Comparison of ENCODE assay signal across 21 cellular contexts in the genomic region with DNA sequence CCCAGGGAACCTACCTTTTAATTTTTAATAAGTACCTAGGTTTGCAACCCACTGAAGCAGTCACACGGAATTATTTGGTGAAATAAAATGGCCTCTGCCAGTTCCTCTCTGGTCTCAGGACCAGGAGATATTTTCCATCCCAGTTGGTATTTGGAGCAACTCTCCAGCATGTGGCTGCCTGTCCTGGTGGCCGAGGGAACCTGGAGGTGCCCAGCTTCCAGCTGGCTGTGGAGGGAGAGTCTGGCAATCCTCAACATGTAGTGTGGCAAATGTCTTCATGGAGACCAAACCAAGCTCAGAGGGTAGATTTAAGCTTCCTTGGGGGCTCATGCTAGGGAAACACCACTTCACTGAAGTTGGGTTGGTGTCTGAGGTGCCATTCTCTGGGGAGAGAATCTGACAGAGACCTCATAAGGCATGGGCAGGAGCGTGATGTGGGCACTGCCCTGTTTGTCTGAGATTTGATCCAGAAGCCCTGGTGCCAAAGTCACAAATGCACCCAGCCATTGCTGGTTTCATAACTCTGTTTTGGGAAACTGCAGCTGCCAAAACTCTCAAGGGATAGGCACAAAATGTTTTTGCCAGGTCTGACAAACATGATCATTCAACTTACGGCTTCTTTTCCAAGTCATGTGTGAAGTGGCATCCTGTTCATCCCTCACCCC. TPM values are rescaled to one million over a fixed set of nuclear protein-coding genes. Genes with fewer than 3 reads are reported as not detected.
A peak's percentile ranks its signal among the peaks of the same experiment; 100 is the strongest.
DNase-seq lines count a peak whose midpoint lies in the region; ATAC-seq and FAIRE-seq lines count a peak whose summit lies in the region.
"Had no signal": no experiment of that assay in that cellular context is flagged by ENCODE, and none has a peak within 500 bp of the region (broad histone marks: within the 10 kb centered on the region; RNA-seq: fewer than 3 reads in every experiment).

No MANE protein-coding gene starts in this region.

- peak; percentile 2 for ATAC-seq in Right ventricle myocardium superior (ENCODE audit: poor library complexity)
- ATAC-seq in left cardiac atrium, result no peak
- no peak for ATAC-seq in aorta (ENCODE audit: low FRiP score)
- ATAC-seq: natural killer cell treated with Interleukin-12 subunit alpha and Interleukin-12 subunit beta and Interleukin-15 and Interleukin-18, amount 100 ng/mL, for 72 hours had no signal

- no peak for FAIRE-seq in frontal cortex (lab: Jason Lieb, UNC)
- FAIRE-seq: D721Med had no signal

- peak overlapping the region; percentile 22 for H3K27ac ChIP-seq in rectal smooth muscle tissue (ENCODE audit: low read depth, low read length)
- peak overlapping the region; percentile 6 to 37 for H3K27ac ChIP-seq in aorta (ENCODE audit: low read depth in 1 of 2, low read length in 2 of 2)
- H3K27ac ChIP-seq: 22Rv1, KMS-11 had no signal

- H3K4me3 ChIP-seq in rectal smooth muscle tissue (ENCODE audit: low read length) (no peak overlapping the region), aorta (ENCODE audit: low read length in 2 of 2) (no peak overlapping the region)

- no peak overlapping the region for H3K9ac ChIP-seq in rectal smooth muscle tissue (ENCODE audit: low read length)
- H3K9ac ChIP-seq: KMS-11 had no signal

- peaks cover 3% of the 10 kb centered on the region for H3K4me1 ChIP-seq in rectal smooth muscle tissue (ENCODE audit: control insufficient read depth, insufficient read depth, low read length)
- H3K4me1 ChIP-seq in aorta (ENCODE audit: control insufficient read depth in 1 of 2, insufficient read depth in 2 of 2, low read length in 2 of 2), result no peaks in the 10 kb centered on the region
- H3K4me1 ChIP-seq: BE2C had no signal

- DNase-seq in Right ventricle myocardium superior (no peak), left cardiac atrium (no peak), globus pallidus (ENCODE audit: low spot score) (peak; percentile 31), aorta (no peak), frontal cortex (ENCODE audit: low spot score in 2 of 2) (no peak), DMS153 (lab: John Stamatoyannopoulos, UW) (no peak)
- no peak for DNase-seq in stimulated activated CD4-positive, alpha-beta T cell treated with anti-CD3 and anti-CD28 coated beads, Interleukin-4, amount 100 ng/mL, for 1 hour
- DNase-seq: activated CD4-positive, alpha-beta T cell treated with anti-CD3 and anti-CD28 coated beads, Interleukin-2, amount 10 ng/mL, durations not matched to agents 24 days and 14 days; BE2C; HCEC 1CT; NCI-H1048; NCI-H2081 treated with DMSO at 0.1 percent for 48 hours; NCI-H510A; RPMI8226 had no signal

- no peaks in the 10 kb centered on the region for H3K9me3 ChIP-seq in aorta (ENCODE audit: control insufficient read depth, low read length)
- H3K9me3 ChIP-seq: BE2C had no signal

- intact Hi-C loops in Right ventricle myocardium superior (cut with DNase I) (no loop called here), left cardiac atrium (cut with DNase I) (loop anchor here in 1 of 2 donors (5.0 kb wide), 1 partner anchor 83 kb away; no protein-coding TSS in a partner anchor), aorta (cut with DNase I) (loop anchor here (5.0 kb wide), 2 partner anchors 43 to 78 kb away; a partner anchor contains a TSS)

- WGBS in aorta, 2 donors, result 17 to 25% methylated on average over 4 of the region's 4 CpGs

- no peaks in the 10 kb centered on the region for H3K27me3 ChIP-seq in rectal smooth muscle tissue (ENCODE audit: control insufficient read depth, insufficient read depth, low read length)
- H3K27me3 ChIP-seq in aorta (ENCODE audit: control insufficient read depth in 1 of 2, insufficient read depth in 2 of 2, low read length in 1 of 2), result no peaks in the 10 kb centered on the region
- H3K27me3 ChIP-seq: BE2C had no signal

- H3K36me3 ChIP-seq in rectal smooth muscle tissue (ENCODE audit: control insufficient read depth, insufficient read depth, low read length), result no peaks in the 10 kb centered on the region
- no peaks in the 10 kb centered on the region for H3K36me3 ChIP-seq in aorta (ENCODE audit: control insufficient read depth in 1 of 2, insufficient read depth in 2 of 2, low read length in 1 of 2)
- H3K36me3 ChIP-seq: BE2C had no signal

RNA-seq across cellular contexts. Expression of a gene that starts 2.8 kb away (rescaled TPM):
- 105 TPM for total RNA-seq in Right ventricle myocardium superior
- total RNA-seq in left cardiac atrium, result 100 to 1,000 TPM; 104 to 336 TPM
- 100 to 1,000 TPM in 1 of 2 donors, 10 to 100 TPM in 1; 62.0 to 559 TPM for total RNA-seq in aorta
- polyA plus RNA-seq in aorta, result 1,000 to 10,000 TPM in 1 of 2 donors, 100 to 1,000 TPM in 1; 277 to 1,132 TPM
- 7.7 TPM for total RNA-seq in frontal cortex

RNA-seq across cellular contexts. Expression of a gene that starts 15.4 kb away (rescaled TPM):
- total RNA-seq in Right ventricle myocardium superior (not detected), left cardiac atrium (not detected), aorta (1 to 10 TPM in 1 of 2 donors, not detected in 1; 1.6 TPM), frontal cortex (not detected)
- 10 to 100 TPM in 1 of 2 donors, 1 to 10 TPM in 1; 3.0 to 12.6 TPM for polyA plus RNA-seq in aorta
- total RNA-seq: activated CD4-positive, alpha-beta T cell treated with anti-CD3 and anti-CD28 coated beads, Interleukin-2, amount 10 ng/mL, durations not matched to agents 24 days and 14 days; glomerular endothelial cell; natural killer cell treated with Interleukin-12 subunit alpha and Interleukin-12 subunit beta and Interleukin-15 and Interleukin-18, amount 100 ng/mL, for 72 hours; pulmonary artery endothelial cell had no signal

RNA-seq across cellular contexts. Expression of a gene that starts 17.2 kb away (rescaled TPM):
- total RNA-seq in Right ventricle myocardium superior (1.3 TPM), left cardiac atrium (1 to 10 TPM; 3.6 to 5.1 TPM), aorta (10 to 100 TPM in 1 of 2 donors, 1 to 10 TPM in 1; 5.3 to 49.1 TPM), frontal cortex (not detected)
- 100 to 1,000 TPM in 1 of 2 donors, 10 to 100 TPM in 1; 13.9 to 118 TPM for polyA plus RNA-seq in aorta
- total RNA-seq: glomerular endothelial cell, pulmonary artery endothelial cell had no signal

RNA-seq across cellular contexts. Expression of a gene that starts 27.3 kb away (rescaled TPM):
- total RNA-seq in Right ventricle myocardium superior (2.1 TPM), left cardiac atrium (1 to 10 TPM; 6.7 to 7.9 TPM), aorta (10 to 100 TPM; 14.4 to 19.1 TPM), frontal cortex (1.2 TPM)
- 10 to 100 TPM in 1 of 2 donors, 1 to 10 TPM in 1; 9.0 to 81.1 TPM for polyA plus RNA-seq in aorta
- total RNA-seq: glomerular endothelial cell had no signal

RNA-seq across cellular contexts. Expression of a gene that starts 33.4 kb away (rescaled TPM):
- total RNA-seq in Right ventricle myocardium superior (not detected), left cardiac atrium (not detected), aorta (not detected), frontal cortex (not detected)
- not detected for polyA plus RNA-seq in aorta
- total RNA-seq: activated CD4-positive, alpha-beta T cell treated with anti-CD3 and anti-CD28 coated beads, Interleukin-2, amount 10 ng/mL, durations not matched to agents 24 days and 14 days; glomerular endothelial cell; natural killer cell treated with Interleukin-12 subunit alpha and Interleukin-12 subunit beta and Interleukin-15 and Interleukin-18, amount 100 ng/mL, for 72 hours; pulmonary artery endothelial cell had no signal
